In the genomic region with DNA sequence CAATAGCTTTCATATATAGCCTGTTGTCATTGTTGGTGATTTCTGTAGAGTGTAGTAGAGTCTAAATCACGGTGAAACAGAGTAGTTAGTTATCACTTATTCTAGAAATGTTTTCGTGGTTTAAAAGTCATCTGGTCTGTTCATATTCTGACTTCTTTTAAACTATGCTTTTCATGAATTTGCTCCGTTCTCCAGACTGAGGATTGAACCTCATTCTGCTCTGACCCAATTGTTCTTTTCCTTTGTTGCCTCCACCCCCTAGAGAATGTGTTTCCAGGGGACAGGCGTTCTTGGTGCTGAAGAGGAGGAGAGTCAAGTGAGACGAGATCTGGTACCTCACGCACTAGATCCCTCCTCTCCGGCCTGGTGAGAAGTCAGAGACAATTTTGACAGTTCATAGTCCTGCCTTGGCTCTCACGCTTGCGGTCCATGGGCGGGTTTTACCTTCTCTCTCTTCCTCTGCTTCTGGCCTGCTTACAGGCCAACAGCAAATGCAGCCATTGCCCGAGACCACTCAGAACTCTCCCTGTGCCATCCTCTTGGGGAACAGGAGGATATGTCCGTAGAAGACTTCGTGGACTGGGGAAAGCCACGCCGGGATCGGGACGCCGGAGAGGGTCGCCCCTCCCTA, we compare ENCODE assay signal across 8 cellular contexts. TPM values are rescaled to one million over a fixed set of nuclear protein-coding genes. Genes with fewer than 3 reads are reported as not detected.
DNase-seq lines count a peak whose midpoint lies in the region; ATAC-seq, FAIRE-seq and TF ChIP-seq lines count a peak whose summit lies in the region.

No MANE protein-coding gene starts in this region.

- 3% methylated on average over 14 of the region's 19 CpGs for WGBS in A549 (ENCODE audit: missing lambda C conversion rate)

- FAIRE-seq in A549 (lab: Jason Lieb, UNC), result no peak
- no peak for FAIRE-seq in GM12892 (lab: Jason Lieb, UNC)

- ATAC-seq in A549 (peak; percentile 81 to 82), HG02678 (IDR thresholded peaks at IDR 0.05; ENCODE audit: unreplicated experiment) (peak; percentile 60), T-cell (replicated peaks in 1 of 4) (peak; percentile 53 to 65 (median 62)), left lung (peak; percentile 51)

- peak overlapping the region; percentile 73 to 96 for H3K27ac ChIP-seq in A549
- peak overlapping the region; percentile 96 to 98 for H3K27ac ChIP-seq in left lung
- H3K27ac ChIP-seq in substantia nigra (ENCODE audit: low read depth, low read length, poor library complexity, severe bottlenecking), result peak overlapping the region; percentile 97

- H3K4me1 Mint-ChIP-seq in T-cell, result peaks cover 52 to 58% (median 52%) of the 10 kb centered on the region in 3 donors

- no peak for TF ChIP-seq RAD21 in A549 (conservative IDR thresholded peaks at IDR 0.05 in 1 of 2, IDR thresholded peaks at IDR 0.05 in 1 of 2)

- H3K27me3 ChIP-seq in left lung, result no peaks in the 10 kb centered on the region

- peak; percentile 48 for TF ChIP-seq POLR2A in A549 (IDR thresholded peaks at IDR 0.05; ENCODE audit: low read length)
- TF ChIP-seq POLR2A in GM12892 (IDR thresholded peaks at IDR 0.05; ENCODE audit: low read depth, low read length), result peak; percentile 80

- no peaks in the 10 kb centered on the region for H3K9me3 ChIP-seq in A549
- no peaks in the 10 kb centered on the region for H3K9me3 ChIP-seq in left lung

- POLR2A ChIA-PET in A549 (lab: Yijun Ruan, JAX), result no interaction called here
- POLR2A ChIA-PET in T-cell (lab: Charles Lee), result interaction anchor here in 1 of 2 donors (0.6 to 0.7 kb wide), 2 partner anchors 8 to 16 kb away, joined by 3 to 5 read pairs; no protein-coding TSS in a partner anchor

- no peaks in the 10 kb centered on the region for H3K27me3 Mint-ChIP-seq in T-cell

- H3K4me2 ChIP-seq in A549, result peak overlapping the region; percentile 83

- peak; percentile 34 to 71 for DNase-seq in A549 (ENCODE audit: low read depth in 1 of 2, low spot score in 1 of 2)
- peak; percentile 46 for DNase-seq in GM12892 (ENCODE audit: insufficient read length)
- DNase-seq in NCI-H1105 treated with DMSO at 0.1 percent for 48 hours (lab: John Stamatoyannopoulos, UW), result peak; percentile 92
- DNase-seq in T-cell, result peak in 30 of 34 experiments; percentile 37 to 75 (median 59)
- DNase-seq in cerebellum (ENCODE audit: low spot score), result peak; percentile 69
- DNase-seq in left lung, result no peak
- DNase-seq in substantia nigra (lab: John Stamatoyannopoulos, UW), result peak in 3 of 49 donors; percentile 63 to 71 (median 68)

- H3K36me3 Mint-ChIP-seq in T-cell, result peaks cover 6% of the 10 kb centered on the region

- H3K36me3 ChIP-seq in left lung, result no peaks in the 10 kb centered on the region

- CTCF ChIA-PET in A549 (lab: Yijun Ruan, JAX) (no interaction called here), T-cell (lab: Charles Lee) (interaction anchor here in 1 of 2 donors (0.6 to 1.4 kb wide), 4 partner anchors 76 to 1716 kb away, joined by 3 to 4 read pairs (median 3); no protein-coding TSS in a partner anchor)

- no peak for TF ChIP-seq EP300 in A549 (IDR thresholded peaks at IDR 0.05)

- intact Hi-C loops in left lung (cut with DNase I), result no loop called here

- H3K4me3 ChIP-seq in A549, result peak overlapping the region; percentile 97
- peak overlapping the region; percentile 99 to 100 for H3K4me3 ChIP-seq in left lung

- no peaks in the 10 kb centered on the region for H3K9me3 Mint-ChIP-seq in T-cell

- peak overlapping the region; percentile 94 to 96 for H3K27ac Mint-ChIP-seq in T-cell

- H3K4me1 ChIP-seq in A549, result peaks cover 9% of the 10 kb centered on the region; the same call in 2 of the 3 replicates
- H3K4me1 ChIP-seq in left lung, result peaks cover 0 to 60% of the 10 kb centered on the region in 2 donors

- peak overlapping the region; percentile 90 to 98 (median 93) for H3K4me3 Mint-ChIP-seq in T-cell

- no peak for TF ChIP-seq CTCF in A549 (IDR thresholded peaks at IDR 0.05)
- TF ChIP-seq CTCF in left lung (IDR thresholded peaks at IDR 0.05), result no peak

TF ChIP-seq in A549, 52 proteins besides CTCF, POLR2A, EP300 and RAD21:
- TF ChIP-seq POLR2AphosphoS2 (conservative IDR thresholded peaks at IDR 0.05; ENCODE audit: low read length) (no peak), ESRRA (IDR thresholded peaks at IDR 0.05; ENCODE audit: borderline replicate concordance, low read length) (no peak), HOXB13 (CRISPR knock-in tag; IDR thresholded peaks at IDR 0.05; ENCODE audit: low read depth) (no peak), JUNB (IDR thresholded peaks at IDR 0.05) (no peak), CBX2 (IDR thresholded peaks at IDR 0.05; ENCODE audit: borderline replicate concordance, low read depth) (no peak), ZC3H11A (IDR thresholded peaks at IDR 0.05) (no peak), SMC3 (IDR thresholded peaks at IDR 0.05) (no peak), PHF8 (IDR thresholded peaks at IDR 0.05; ENCODE audit: borderline replicate concordance, low read depth) (no peak; the same call in 1 of the 2 replicates), FOSB (CRISPR knock-in tag; IDR thresholded peaks at IDR 0.05) (no peak), NR3C1 (IDR thresholded peaks at IDR 0.05) (no peak), HOXB5 (CRISPR knock-in tag; IDR thresholded peaks at IDR 0.05) (no peak)
- TF ChIP-seq, protein P1, sequence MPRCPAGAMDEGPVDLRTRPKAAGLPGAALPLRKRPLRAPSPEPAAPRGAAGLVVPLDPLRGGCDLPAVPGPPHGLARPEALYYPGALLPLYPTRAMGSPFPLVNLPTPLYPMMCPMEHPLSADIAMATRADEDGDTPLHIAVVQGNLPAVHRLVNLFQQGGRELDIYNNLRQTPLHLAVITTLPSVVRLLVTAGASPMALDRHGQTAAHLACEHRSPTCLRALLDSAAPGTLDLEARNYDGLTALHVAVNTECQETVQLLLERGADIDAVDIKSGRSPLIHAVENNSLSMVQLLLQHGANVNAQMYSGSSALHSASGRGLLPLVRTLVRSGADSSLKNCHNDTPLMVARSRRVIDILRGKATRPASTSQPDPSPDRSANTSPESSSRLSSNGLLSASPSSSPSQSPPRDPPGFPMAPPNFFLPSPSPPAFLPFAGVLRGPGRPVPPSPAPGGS (IDR thresholded peaks at IDR 0.05), result no peak
- TF ChIP-seq, protein P2, sequence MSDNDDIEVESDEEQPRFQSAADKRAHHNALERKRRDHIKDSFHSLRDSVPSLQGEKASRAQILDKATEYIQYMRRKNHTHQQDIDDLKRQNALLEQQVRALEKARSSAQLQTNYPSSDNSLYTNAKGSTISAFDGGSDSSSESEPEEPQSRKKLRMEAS (IDR thresholded peaks at IDR 0.05), result no peak

RNA-seq across cellular contexts. Expression of a gene that starts 0.6 kb away (rescaled TPM):
- polyA plus RNA-seq in A549 (2011; rRNA removed), result 5.6 and 7.5 TPM in 2 replicates
- 0.70 and 0.99 TPM in 2 replicates for polyA plus RNA-seq in A549 (2012; cell fraction: cytosol; rRNA removed)
- 1.8 and 2.4 TPM in 2 replicates for polyA plus RNA-seq in A549 (2012; cell fraction: nucleus; rRNA removed)
- polyA plus RNA-seq in A549 (2017; fragmentation: RNase III; extraction: RNeasy Plus Mini Kit Qiagen cat#74134 plus additional on column Dnase treatment), result 2.0 to 2.5 TPM (median 2.5 TPM) in 3 replicates
- polyA minus RNA-seq in A549 (2011; rRNA and poly(A)+ RNA removed), result 11.0 and 11.9 TPM in 2 replicates
- polyA plus RNA-seq in GM12892 (2012; ENCODE audit: missing spikeins), result 32.4 TPM
- total RNA-seq in T-cell, result 10 to 100 TPM; 57.7 to 81.5 (median 66.1) TPM
- 146 TPM for total RNA-seq in cerebellum
- 10 to 100 TPM; 25.2 to 29.1 TPM for total RNA-seq in left lung

RNA-seq across cellular contexts. Expression of a gene that starts 59.9 kb away (rescaled TPM):
- polyA plus RNA-seq in A549 (2011; rRNA removed) (0.09 TPM in 1 of 2 replicates, not detected in the other), A549 (2017; fragmentation: RNase III; extraction: RNeasy Plus Mini Kit Qiagen cat#74134 plus additional on column Dnase treatment) (not detected in 3 replicates)
- not detected in 2 replicates for polyA plus RNA-seq in A549 (2012; cell fraction: cytosol; rRNA removed)
- polyA plus RNA-seq in A549 (2012; cell fraction: nucleus; rRNA removed), result not detected in 2 replicates
- not detected in 2 replicates for polyA minus RNA-seq in A549 (2011; rRNA and poly(A)+ RNA removed)
- not detected for polyA plus RNA-seq in GM12892 (2012; ENCODE audit: missing spikeins)
- total RNA-seq in T-cell (not detected), cerebellum (0.82 TPM), left lung (not detected)

Comparison
In these comparisons a context has a peak if more than half of its experiments do, and no peak if none do; other contexts are left out.
1. DNase-seq: peak in A549 (2 of 2), GM12892 (single experiment), NCI-H1105 treated with DMSO at 0.1 percent for 48 hours (single experiment), T-cell (30 of 34) and cerebellum (single experiment); none in left lung (0 of 2).
2. Peak in every context shown above with its lines, with median percentiles within 50 percentile points of each other: ATAC-seq and H3K27ac ChIP-seq.